Comparison of ENCODE assay signal across 33 cellular contexts in genomic region chr10:102046095-102046494, GRCh38.
"Had no signal": no experiment of that assay in that cellular context is flagged by ENCODE, and none has a peak within 500 bp of the region (broad histone marks: within the 10 kb centered on the region; RNA-seq: fewer than 3 reads in every experiment).

No MANE protein-coding gene starts in this region.

- H3K27ac Mint-ChIP-seq: activated CD4-positive, alpha-beta T cell treated with anti-CD3 and anti-CD28 coated beads, Interleukin-2, amount 10 ng/mL, durations not matched to agents 7 days and 5 days; activated naive CD4-positive, alpha-beta T cell treated with anti-CD3 and anti-CD28 coated beads for 36 hours; activated naive CD8-positive, alpha-beta T cell treated with anti-CD3 and anti-CD28 coated beads for 36 hours; activated T-helper 1 cell treated with anti-CD3 and anti-CD28 coated beads, Interleukin-12 subunit alpha, Interleukin-12 subunit beta, Interleukin-2, Interleukin-4 antibody, amounts not matched to agents 30 ng/mL and 10 ng/mL and 1 ng/mL, durations not matched to agents 14 hours and 24 hours and 36 hours had no signal

- H3K4me3 ChIP-seq: MG63, Peyer's patch, SJSA1 had no signal

- H3K9me3 ChIP-seq: MG63, Peyer's patch, SJSA1, SK-N-SH had no signal

- H3K36me3 ChIP-seq: brain microvascular endothelial cell, MG63, Peyer's patch, SJSA1 had no signal

- H3K27ac ChIP-seq: brain microvascular endothelial cell, Peyer's patch, SJSA1 had no signal

- H3K4me3 Mint-ChIP-seq: activated CD4-positive, alpha-beta T cell treated with anti-CD3 and anti-CD28 coated beads for 36 hours; activated CD4-positive, alpha-beta T cell treated with anti-CD3 and anti-CD28 coated beads, Interleukin-2, amount 10 ng/mL, durations not matched to agents 7 days and 5 days; activated naive CD4-positive, alpha-beta T cell treated with anti-CD3 and anti-CD28 coated beads for 36 hours; activated naive CD8-positive, alpha-beta T cell treated with anti-CD3 and anti-CD28 coated beads for 36 hours; activated T-cell treated with anti-CD3 and anti-CD28 coated beads, Interleukin-2, amount 50 U/mL, for 4 hours; activated T-helper 1 cell treated with anti-CD3 and anti-CD28 coated beads, Interleukin-12 subunit alpha, Interleukin-12 subunit beta, Interleukin-2, Interleukin-4 antibody, amounts not matched to agents 30 ng/mL and 10 ng/mL and 1 ng/mL, durations not matched to agents 14 hours and 24 hours and 36 hours had no signal

- H3K9me3 Mint-ChIP-seq: activated CD4-positive, alpha-beta T cell treated with anti-CD3 and anti-CD28 coated beads, Interleukin-2, amount 10 ng/mL, durations not matched to agents 7 days and 5 days; activated naive CD4-positive, alpha-beta T cell treated with anti-CD3 and anti-CD28 coated beads for 36 hours; activated naive CD8-positive, alpha-beta T cell treated with anti-CD3 and anti-CD28 coated beads for 36 hours; activated T-cell treated with anti-CD3 and anti-CD28 coated beads, Interleukin-2, amount 50 U/mL, for 4 hours; activated T-helper 1 cell treated with anti-CD3 and anti-CD28 coated beads, Interleukin-12 subunit alpha, Interleukin-12 subunit beta, Interleukin-2, Interleukin-4 antibody, amounts not matched to agents 30 ng/mL and 10 ng/mL and 1 ng/mL, durations not matched to agents 14 hours and 24 hours and 36 hours had no signal

- DNase-seq: activated CD4-positive, alpha-beta T cell treated with anti-CD3 and anti-CD28 coated beads for 36 hours; activated CD4-positive, alpha-beta T cell treated with anti-CD3 and anti-CD28 coated beads, Interleukin-2, amount 10 ng/mL, durations not matched to agents 7 days and 5 days; activated CD4-positive, alpha-beta T cell treated with anti-CD3 and anti-CD28 coated beads, Interleukin-2, amount 50 U/mL, for 48 hours; activated CD8-positive, alpha-beta memory T cell treated with anti-CD3 and anti-CD28 coated beads, Interleukin-2, amount 50 U/mL, for 4 hours; activated gamma-delta T cell treated with Interleukin-2 at 50 U/mL for 16 hours; activated naive CD4-positive, alpha-beta T cell treated with anti-CD3 and anti-CD28 coated beads for 36 hours; activated naive CD8-positive, alpha-beta T cell treated with anti-CD3 and anti-CD28 coated beads for 36 hours; activated T-cell treated with anti-CD3 and anti-CD28 coated beads for 4 hours; activated T-cell treated with anti-CD3 and anti-CD28 coated beads, Interleukin-2, amount 50 U/mL, for 4 hours; amniotic stem cell; aorta; brain microvascular endothelial cell; central memory CD4-positive, alpha-beta T cell; Kasumi-1; KG1; MG63; NCI-H1092; NCI-H1436 treated with DMSO at 0.1 percent for 48 hours; NCI-H1694 treated with DMSO at 0.1 percent for 48 hours; NCI-H2029; NCI-H345; NCI-H526; NCI-H748 treated with DMSO at 0.1 percent for 48 hours; NK-92 treated with Interleukin-12 subunit alpha and Interleukin-12 subunit beta, amount 100 ng/mL, for 24 hours; PC-3; Peyer's patch; RPMI8226; SHP77 treated with DMSO at 0.1 percent for 48 hours; SK-N-SH; T1000 had no signal

- H3K4me1 ChIP-seq: Peyer's patch, SJSA1 had no signal

- H3K27me3 ChIP-seq: brain microvascular endothelial cell, MG63, Peyer's patch, SJSA1 had no signal

- ATAC-seq: activated CD4-positive, alpha-beta T cell treated with anti-CD3 and anti-CD28 coated beads for 36 hours; activated CD4-positive, CD25-positive, alpha-beta regulatory T cell treated with anti-CD3 and anti-CD28 coated beads, Interleukin-2, amount 50 U/mL, for 24 hours; activated T-cell treated with anti-CD3 and anti-CD28 coated beads, Interleukin-2, amount 50 U/mL, for 4 hours; PC-3 had no signal

- H3K27me3 Mint-ChIP-seq: activated CD4-positive, alpha-beta T cell treated with anti-CD3 and anti-CD28 coated beads for 36 hours; activated CD4-positive, alpha-beta T cell treated with anti-CD3 and anti-CD28 coated beads, Interleukin-2, amount 10 ng/mL, durations not matched to agents 7 days and 5 days; activated naive CD8-positive, alpha-beta T cell treated with anti-CD3 and anti-CD28 coated beads for 36 hours had no signal
